In genomic region chr3:24264748-24265158, GRCh38 we compare ENCODE assay signal across 8 cellular contexts.
DNase-seq lines count a peak whose midpoint lies in the region; ATAC-seq, FAIRE-seq and TF ChIP-seq lines count a peak whose summit lies in the region.

No MANE protein-coding gene starts in this region.

- H3K4me1 ChIP-seq in cardiac muscle cell (ENCODE audit: low read depth), result no peaks in the 10 kb centered on the region
- no peaks in the 10 kb centered on the region for H3K4me1 ChIP-seq in HAP-1
- H3K4me1 ChIP-seq in MM.1S (ENCODE audit: low read length), result no peaks in the 10 kb centered on the region
- H3K4me1 ChIP-seq in K562 (replicated peaks in 1 of 2; ENCODE audit: control insufficient read depth in 2 of 2, insufficient read depth in 2 of 2, low read length in 2 of 2), result peaks cover 9 to 24% of the 10 kb centered on the region in 2 experiments; a peak in 4 of 5 replicates

- ATAC-seq in K562 (peak; percentile 52), left lobe of liver (peak; percentile 81)

- no peaks in the 10 kb centered on the region for H3K9me1 ChIP-seq in K562 (ENCODE audit: control insufficient read depth, insufficient read depth, low read length)

- H3K79me2 ChIP-seq in MM.1S (ENCODE audit: low read length) (no peaks in the 10 kb centered on the region), K562 (ENCODE audit: control insufficient read depth, insufficient read depth, low read length) (no peaks in the 10 kb centered on the region)

- H3K9ac ChIP-seq in MM.1S (ENCODE audit: low read length), result no peak overlapping the region
- H3K9ac ChIP-seq in K562 (ENCODE audit: insufficient read depth in 1 of 2, low read depth in 2 of 2, low read length in 2 of 2), result no peak overlapping the region

- H3K4me3 ChIP-seq in cardiac muscle cell, result no peak overlapping the region
- H3K4me3 ChIP-seq in HAP-1, result no peak overlapping the region
- no peak overlapping the region for H3K4me3 ChIP-seq in MM.1S (ENCODE audit: low read length)
- H3K4me3 ChIP-seq in K562, result no peak overlapping the region

- TF ChIP-seq EP300 in K562 (IDR thresholded peaks at IDR 0.05; ENCODE audit: low read length), result no peak

- H3K36me3 ChIP-seq in cardiac muscle cell, result no peaks in the 10 kb centered on the region
- H3K36me3 ChIP-seq in HAP-1 (replicated peaks), result no peaks in the 10 kb centered on the region
- H3K36me3 ChIP-seq in MM.1S (replicated peaks; ENCODE audit: insufficient read depth, low read length), result no peaks in the 10 kb centered on the region
- no peaks in the 10 kb centered on the region for H3K36me3 ChIP-seq in K562 (ENCODE audit: control insufficient read depth, insufficient read depth, low read length)

- intact Hi-C loops in cardiac septum (cut with DNase I), result loop anchor here (5.0 to 10.0 kb wide), 4 partner anchors 228 to 418 kb away; partner anchors contain the start of gene THRB
- intact Hi-C loops in K562 (cut with micrococcal nuclease), result loop anchor here (1.0 to 5.0 kb wide), 5 partner anchors 87 to 418 kb away; no protein-coding TSS in a partner anchor

- in situ Hi-C loops in HAP-1 (cut with MboI; ENCODE audit: low sequenced_read_pairs), result loop anchor here (10.0 kb wide), 2 partner anchors 230 to 380 kb away; partner anchors contain the start of gene THRB
- in situ Hi-C loops in K562 (cut with MboI), result loop anchor here (5.0 kb wide), 1 partner anchor 233 kb away; no protein-coding TSS in a partner anchor

- DNase-seq in cardiac muscle cell (ENCODE audit: low read depth in 1 of 2, low spot score in 1 of 2) (peak; percentile 48 to 72), cardiac septum (ENCODE audit: low spot score) (no peak), HAP-1 (ENCODE audit: low spot score in 2 of 2) (peak; percentile 39 to 43), MM.1S (peak; percentile 43), K562 (ENCODE audit: extremely low read depth in 1 of 4, low spot score in 3 of 4) (peak; percentile 74 to 83 (median 78)), left lobe of liver (ENCODE audit: low spot score) (no peak), NCI-H510A treated with DMSO at 0.1 percent for 48 hours (lab: John Stamatoyannopoulos, UW) (no peak), NOMO-1 treated with DMSO at 0.1 percent for 48 hours (lab: John Stamatoyannopoulos, UW; ENCODE audit: unreplicated experiment) (no peak)

- H3K9me3 ChIP-seq in cardiac muscle cell (ENCODE audit: low read depth) (no peaks in the 10 kb centered on the region), HAP-1 (no peaks in the 10 kb centered on the region), MM.1S (replicated peaks; ENCODE audit: insufficient read depth, low read length) (no peaks in the 10 kb centered on the region), K562 (replicated peaks; ENCODE audit: control insufficient read depth, insufficient read depth, low read depth, low read length) (no peaks in the 10 kb centered on the region)

- H3K27me3 ChIP-seq in cardiac muscle cell, result no peaks in the 10 kb centered on the region
- no peaks in the 10 kb centered on the region for H3K27me3 ChIP-seq in HAP-1 (ENCODE audit: low read depth)
- no peaks in the 10 kb centered on the region for H3K27me3 ChIP-seq in MM.1S (replicated peaks; ENCODE audit: insufficient read depth, low read length)
- no peaks in the 10 kb centered on the region for H3K27me3 ChIP-seq in K562 (ENCODE audit: control insufficient read depth in 2 of 2, insufficient read depth in 2 of 2, low read length in 2 of 2)

- FAIRE-seq in K562 (lab: Jason Lieb, UNC), result peak; percentile 74

- TF ChIP-seq CTCF in cardiac muscle cell (IDR thresholded peaks at IDR 0.05; ENCODE audit: low read depth, low read length), result peak; percentile 82
- peak; percentile 88 for TF ChIP-seq CTCF in MM.1S (IDR thresholded peaks at IDR 0.05; ENCODE audit: low read length)
- peak; percentile 71 to 87 (median 85) for TF ChIP-seq CTCF in K562 (IDR thresholded peaks at IDR 0.05 in 2 of 3, conservative IDR thresholded peaks at IDR 0.05 in 1 of 3; ENCODE audit: insufficient read depth in 2 of 3, low read depth in 1 of 3, low read length in 3 of 3)

- no peaks in the 10 kb centered on the region for H4K20me1 ChIP-seq in MM.1S (ENCODE audit: insufficient read depth, low read length)
- no peaks in the 10 kb centered on the region for H4K20me1 ChIP-seq in K562 (replicated peaks; ENCODE audit: control insufficient read depth, insufficient read depth, low read length)

- H3K27ac ChIP-seq in cardiac muscle cell (no peak overlapping the region), MM.1S (ENCODE audit: low read length) (no peak overlapping the region), K562 (ENCODE audit: extremely low read depth, low read depth, low read length) (no peak overlapping the region)

- no TSS peak for BruUV-seq in K562 (replicated peaks; lab: Mats Ljungman, UMichigan)

- 21% methylated on average over 3 of the region's 3 CpGs for WGBS in K562 (ENCODE audit: insufficient coverage, low coverage, missing lambda C conversion rate)

- CTCF ChIA-PET in K562 (lab: Yijun Ruan, JAX; ENCODE audit: low intra/inter-chr PET ratio), result interaction anchor here (0.6 to 1.5 kb wide), 6 partner anchors 124 to 419 kb away, joined by 3 to 8 read pairs (median 4); no protein-coding TSS in a partner anchor

- no peaks in the 10 kb centered on the region for H3F3A ChIP-seq in MM.1S (ENCODE audit: insufficient read depth, low read length)

- H3K4me2 ChIP-seq in MM.1S (ENCODE audit: low read depth, low read length), result no peak overlapping the region
- no peak overlapping the region for H3K4me2 ChIP-seq in K562 (ENCODE audit: insufficient read depth, low read length)

- H2AFZ ChIP-seq in MM.1S (ENCODE audit: low read length), result no peak overlapping the region
- no peak overlapping the region for H2AFZ ChIP-seq in K562 (ENCODE audit: low read depth, low read length)

- H3K9me2 ChIP-seq in MM.1S (replicated peaks; ENCODE audit: insufficient read depth, low read length), result no peaks in the 10 kb centered on the region

- TF ChIP-seq POLR2A in K562 (conservative IDR thresholded peaks at IDR 0.05), result no peak

- POLR2A ChIA-PET in K562 (lab: Yijun Ruan, JAX), result interaction anchor here (1.0 to 1.1 kb wide), 2 partner anchors 15 to 220 kb away, joined by 3 read pairs; no protein-coding TSS in a partner anchor

- peak; percentile 73 to 82 for TF ChIP-seq RAD21 in K562 (CRISPR knock-in tag; conservative IDR thresholded peaks at IDR 0.05 in 1 of 2, IDR thresholded peaks at IDR 0.05 in 1 of 2)

TF ChIP-seq in K562, 482 proteins besides CTCF, POLR2A, EP300 and RAD21 (continues in another document):
- TF ChIP-seq ARID2 (IDR thresholded peaks at IDR 0.05) (peak; percentile 61; the same call in 1 of the 2 replicates), E2F4 (CRISPR knock-in tag; IDR thresholded peaks at IDR 0.05; ENCODE audit: low read depth) (no peak), MYBL2 (IDR thresholded peaks at IDR 0.05; ENCODE audit: low read depth) (0 out of 2 replicates have a peak, but pooled peaks have one; percentile 14), MYBL2 (CRISPR knock-in tag; IDR thresholded peaks at IDR 0.05; ENCODE audit: borderline replicate concordance) (no peak), ZNF140 (CRISPR knock-in tag; IDR thresholded peaks at IDR 0.05) (no peak), ZNF143 (CRISPR knock-in tag; IDR thresholded peaks at IDR 0.05) (0 out of 2 replicates have a peak, but pooled peaks have one; percentile 36), IRF2 (CRISPR knock-in tag; IDR thresholded peaks at IDR 0.05) (no peak), MTA1 (IDR thresholded peaks at IDR 0.05; ENCODE audit: borderline replicate concordance) (peak; percentile 37; the same call in 1 of the 2 replicates), CC2D1A (IDR thresholded peaks at IDR 0.05) (peak; percentile 96), MXI1 (IDR thresholded peaks at IDR 0.05; ENCODE audit: low read depth, low read length) (no peak), GABPB2 (CRISPR knock-in tag; conservative IDR thresholded peaks at IDR 0.05) (no peak), ZNF511 (CRISPR knock-in tag; IDR thresholded peaks at IDR 0.05) (no peak), ZNF316 (IDR thresholded peaks at IDR 0.05) (peak; percentile 18; the same call in 1 of the 2 replicates), MLLT1 (IDR thresholded peaks at IDR 0.05) (0 out of 4 replicates have a peak, but pooled peaks of 1 of the 2 experiments have one; percentile 30), JUN (IDR thresholded peaks at IDR 0.05; ENCODE audit: borderline replicate concordance, low read depth, low read length) (0 out of 2 replicates have a peak, but pooled peaks have one; percentile 39), JUN (CRISPR knock-in tag; IDR thresholded peaks at IDR 0.05; ENCODE audit: borderline replicate concordance) (no peak), GTF2A2 (tag; IDR thresholded peaks at IDR 0.05) (no peak), ZC3H8 (IDR thresholded peaks at IDR 0.05) (0 out of 2 replicates have a peak, but pooled peaks have one; percentile 53), ZNF431 (CRISPR knock-in tag; IDR thresholded peaks at IDR 0.05) (no peak), MAZ (CRISPR knock-in tag; conservative IDR thresholded peaks at IDR 0.05 in 1 of 2, IDR thresholded peaks at IDR 0.05 in 1 of 2) (peak in 1 of 2 experiments; percentile 43; a peak in 2 of 4 replicates)

Comparison
In these comparisons a context has a peak if more than half of its experiments do, and no peak if none do; other contexts are left out.
1. DNase-seq: peak in cardiac muscle cell (2 of 2), HAP-1 (2 of 2), MM.1S (single experiment) and K562 (4 of 4); none in cardiac septum (single experiment), left lobe of liver (single experiment), NCI-H510A treated with DMSO at 0.1 percent for 48 hours (single experiment) and NOMO-1 treated with DMSO at 0.1 percent for 48 hours (single experiment).
2. Peak in every context shown above with its lines, with median percentiles within 50 percentile points of each other: CTCF ChIP-seq.